ENCODE assay signal across 25 cellular contexts in the genomic region with DNA sequence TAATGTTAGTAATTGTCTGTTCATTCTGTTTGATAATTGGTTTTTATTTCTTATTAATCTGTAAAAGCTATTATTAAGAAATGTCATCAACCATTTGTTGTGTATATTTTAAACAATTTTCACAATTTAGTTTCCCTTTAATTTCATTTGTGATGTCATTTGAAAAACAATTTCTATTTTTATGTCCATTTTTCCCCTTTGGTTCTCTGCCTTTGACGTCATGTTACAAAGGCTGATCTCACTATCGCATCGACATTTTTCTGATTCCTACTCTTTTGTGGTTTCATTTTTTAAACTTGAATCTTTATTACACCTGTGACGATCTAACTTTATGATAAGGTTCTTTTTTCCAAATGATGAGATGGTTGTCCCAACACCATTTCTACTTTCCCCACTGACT.
"Had no signal": no experiment of that assay in that cellular context is flagged by ENCODE, and none has a peak within 500 bp of the region (broad histone marks: within the 10 kb centered on the region; RNA-seq: fewer than 3 reads in every experiment).

No MANE protein-coding gene starts in this region.

- H3K4me3 ChIP-seq: pancreas, prostate gland, skin epidermis, stomach, thoracic aorta, thyroid gland, tibial nerve, upper lobe of left lung, vagina had no signal

- H3K27ac ChIP-seq: neutrophil, pancreas, prostate gland, skin epidermis, stomach, thoracic aorta, thyroid gland, tibial nerve, upper lobe of left lung, vagina had no signal

- FAIRE-seq: pancreas, urothelium cell line had no signal

- H3K36me3 ChIP-seq: neutrophil, pancreas, prostate gland, stomach, thoracic aorta, thyroid gland, tibial nerve, upper lobe of left lung, vagina had no signal

- DNase-seq: naive thymus-derived CD8-positive, alpha-beta T cell; nephron progenitor cell; nucleus accumbens; pancreas; retina; right cardiac atrium; stimulated activated CD4-positive, alpha-beta T cell treated with anti-CD3 and anti-CD28 coated beads, Interleukin-15, amount 100 ng/mL, for 24 hours; stimulated activated CD4-positive, alpha-beta T cell treated with anti-CD3 and anti-CD28 coated beads, Interleukin-2, amount 100 ng/mL, for 24 hours; stimulated activated CD4-positive, alpha-beta T cell treated with anti-CD3 and anti-CD28 coated beads, Interleukin-2, amount 100 ng/mL, for 48 hours; stimulated activated CD4-positive, alpha-beta T cell treated with anti-CD3 and anti-CD28 coated beads, Interleukin-4, amount 100 ng/mL, for 24 hours; stimulated activated naive B cell treated with anti-CD40 and anti-IgM and Interleukin-4, amounts not matched to agents 10 μg/mL and 1 μg/mL and 100 μg/mL, for 72 hours; stimulated activated naive CD4-positive, alpha-beta T cell treated with Interleukin-2 at 50 U/mL for 16 hours; stomach; thyroid gland; upper lobe of left lung had no signal

- H3K27me3 ChIP-seq: neutrophil, stomach, thyroid gland, tibial nerve, upper lobe of left lung, vagina had no signal

- H3K9me3 ChIP-seq: neutrophil, prostate gland, thoracic aorta, thyroid gland, vagina had no signal

- ATAC-seq: naive thymus-derived CD8-positive, alpha-beta T cell; natural killer cell treated with Interleukin-12 subunit alpha and Interleukin-12 subunit beta and Interleukin-15 and Interleukin-18, amount 100 ng/mL, for 72 hours; pancreas; right cardiac atrium; sciatic nerve; stimulated activated effector memory CD8-positive, alpha-beta T cell treated with anti-CD3 and anti-CD28 coated beads, Interleukin-12 subunit alpha, Interleukin-12 subunit beta, amount 100 ng/mL, for 72 hours; stimulated activated naive B cell treated with anti-CD40 and anti-IgM and Interleukin-4, amounts not matched to agents 10 μg/mL and 1 μg/mL and 100 μg/mL, for 72 hours had no signal

- H3K4me1 ChIP-seq: pancreas, prostate gland, stomach, thyroid gland, tibial nerve, upper lobe of left lung, vagina had no signal
